8 cellular contexts compared by ENCODE assay signal in genomic region chr16:3938843-3939624, GRCh38. TPM values are rescaled to one million over a fixed set of nuclear protein-coding genes. Genes with fewer than 3 reads are reported as not detected.
DNase-seq lines count a peak whose midpoint lies in the region; ATAC-seq and TF ChIP-seq lines count a peak whose summit lies in the region.

No MANE protein-coding gene starts in this region.

- ATAC-seq in lung (ENCODE audit: insufficient read depth, low FRiP score), result peak; percentile 79
- no peak for ATAC-seq in HG03378 (IDR thresholded peaks at IDR 0.05; ENCODE audit: unreplicated experiment)

- H3K4me3 ChIP-seq in lung, result peak overlapping the region; percentile 40

- no peaks in the 10 kb centered on the region for H3K9me3 Mint-ChIP-seq in activated CD4-positive, alpha-beta T cell treated with anti-CD3 and anti-CD28 coated beads, Interleukin-2, amount 10 ng/mL, durations not matched to agents 7 days and 5 days

- no peaks in the 10 kb centered on the region for H3K9me3 ChIP-seq in lung (ENCODE audit: control insufficient read depth in 2 of 2, insufficient read depth in 1 of 2, low read length in 1 of 2)

- CTCF ChIA-PET in activated CD4-positive, alpha-beta T cell treated with anti-CD3 and anti-CD28 coated beads, Interleukin-2, amount 10 ng/mL, durations not matched to agents 7 days and 5 days (lab: Charles Lee), result interaction anchor here (1.0 to 4.5 kb wide), 3 partner anchors 28 to 426 kb away, joined by 4 to 21 read pairs (median 4); no protein-coding TSS in a partner anchor

- H3K27me3 ChIP-seq in lung (ENCODE audit: control insufficient read depth, insufficient read depth), result no peaks in the 10 kb centered on the region

- DNase-seq in GM10266 (ENCODE audit: extremely low spot score) (peak; percentile 77), NAMALWA (ENCODE audit: low spot score) (peak; percentile 67), dermis blood vessel endothelial cell (peak; percentile 71), lung (ENCODE audit: low spot score) (no peak), NK-92 (lab: John Stamatoyannopoulos, UW; ENCODE audit: unreplicated experiment) (no peak)
- DNase-seq in activated CD4-positive, alpha-beta T cell treated with anti-CD3 and anti-CD28 coated beads, Interleukin-2, amount 10 ng/mL, durations not matched to agents 7 days and 5 days, result peak; percentile 62
- DNase-seq in stimulated activated CD8-positive, alpha-beta memory T cell treated with anti-CD3 and anti-CD28 coated beads, Interleukin-12 subunit alpha, Interleukin-12 subunit beta, amount 100 ng/mL, for 1 hour (ENCODE audit: low read depth), result peak; percentile 47

- TF ChIP-seq CTCF in GM10266 (IDR thresholded peaks at IDR 0.05; ENCODE audit: control insufficient read depth, insufficient read depth, low read depth, missing control alignments) (peak; percentile 78), lung (IDR thresholded peaks at IDR 0.05; ENCODE audit: control extremely low read depth, extremely low read depth) (peak; percentile 68)

- peak overlapping the region in 1 of 2 donors; percentile 26 for H3K27ac ChIP-seq in lung (ENCODE audit: low read depth in 1 of 2, low read length in 1 of 2)

- POLR2A ChIA-PET in activated CD4-positive, alpha-beta T cell treated with anti-CD3 and anti-CD28 coated beads, Interleukin-2, amount 10 ng/mL, durations not matched to agents 7 days and 5 days (lab: Charles Lee), result no interaction called here

- H3K4me3 Mint-ChIP-seq in activated CD4-positive, alpha-beta T cell treated with anti-CD3 and anti-CD28 coated beads, Interleukin-2, amount 10 ng/mL, durations not matched to agents 7 days and 5 days, result no peak overlapping the region

- peaks cover 4% of the 10 kb centered on the region for H3K4me1 Mint-ChIP-seq in activated CD4-positive, alpha-beta T cell treated with anti-CD3 and anti-CD28 coated beads, Interleukin-2, amount 10 ng/mL, durations not matched to agents 7 days and 5 days

- 7 to 12% methylated on average over 40 to 43 of the region's 43 CpGs for WGBS in lung, 2 donors

- H3K36me3 ChIP-seq in lung (ENCODE audit: control insufficient read depth in 2 of 2, insufficient read depth in 2 of 2, low read length in 2 of 2), result no peaks in the 10 kb centered on the region

- H3K27ac Mint-ChIP-seq in activated CD4-positive, alpha-beta T cell treated with anti-CD3 and anti-CD28 coated beads, Interleukin-2, amount 10 ng/mL, durations not matched to agents 7 days and 5 days, result no peak overlapping the region

- H3K4me1 ChIP-seq in lung (ENCODE audit: control insufficient read depth in 2 of 2, insufficient read depth in 2 of 2, low read length in 2 of 2), result peaks cover 0 to 5% of the 10 kb centered on the region in 2 donors

- H3K36me3 Mint-ChIP-seq in activated CD4-positive, alpha-beta T cell treated with anti-CD3 and anti-CD28 coated beads, Interleukin-2, amount 10 ng/mL, durations not matched to agents 7 days and 5 days (ENCODE audit: low read depth), result no peaks in the 10 kb centered on the region

- H3K27me3 Mint-ChIP-seq in activated CD4-positive, alpha-beta T cell treated with anti-CD3 and anti-CD28 coated beads, Interleukin-2, amount 10 ng/mL, durations not matched to agents 7 days and 5 days, result peaks cover 3% of the 10 kb centered on the region

RNA-seq across cellular contexts. Expression of gene CREBBP, which starts 58.5 kb away (rescaled TPM):
- 10 to 100 TPM; 69.0 to 69.2 TPM for total RNA-seq in activated CD4-positive, alpha-beta T cell treated with anti-CD3 and anti-CD28 coated beads, Interleukin-2, amount 10 ng/mL, durations not matched to agents 7 days and 5 days
- total RNA-seq in dermis blood vessel endothelial cell, result 19.2 and 21.4 TPM in 2 replicates
- total RNA-seq in lung, result 100 to 1,000 TPM in 1 of 2 donors, 10 to 100 TPM in 1; 54.7 to 155 TPM
- polyA plus RNA-seq in lung, result 10 to 100 TPM; 16.0 to 17.5 TPM

Comparison
In these comparisons a context has a peak if more than half of its experiments do, and no peak if none do; other contexts are left out.
1. DNase-seq: peak in GM10266 (single experiment), NAMALWA (single experiment), activated CD4-positive, alpha-beta T cell treated with anti-CD3 and anti-CD28 coated beads, Interleukin-2, amount 10 ng/mL, durations not matched to agents 7 days and 5 days (single experiment), dermis blood vessel endothelial cell (single experiment) and stimulated activated CD8-positive, alpha-beta memory T cell treated with anti-CD3 and anti-CD28 coated beads, Interleukin-12 subunit alpha, Interleukin-12 subunit beta, amount 100 ng/mL, for 1 hour (single experiment); none in lung (single experiment) and NK-92 (single experiment).